8 cellular contexts compared by ENCODE assay signal in the genomic region with DNA sequence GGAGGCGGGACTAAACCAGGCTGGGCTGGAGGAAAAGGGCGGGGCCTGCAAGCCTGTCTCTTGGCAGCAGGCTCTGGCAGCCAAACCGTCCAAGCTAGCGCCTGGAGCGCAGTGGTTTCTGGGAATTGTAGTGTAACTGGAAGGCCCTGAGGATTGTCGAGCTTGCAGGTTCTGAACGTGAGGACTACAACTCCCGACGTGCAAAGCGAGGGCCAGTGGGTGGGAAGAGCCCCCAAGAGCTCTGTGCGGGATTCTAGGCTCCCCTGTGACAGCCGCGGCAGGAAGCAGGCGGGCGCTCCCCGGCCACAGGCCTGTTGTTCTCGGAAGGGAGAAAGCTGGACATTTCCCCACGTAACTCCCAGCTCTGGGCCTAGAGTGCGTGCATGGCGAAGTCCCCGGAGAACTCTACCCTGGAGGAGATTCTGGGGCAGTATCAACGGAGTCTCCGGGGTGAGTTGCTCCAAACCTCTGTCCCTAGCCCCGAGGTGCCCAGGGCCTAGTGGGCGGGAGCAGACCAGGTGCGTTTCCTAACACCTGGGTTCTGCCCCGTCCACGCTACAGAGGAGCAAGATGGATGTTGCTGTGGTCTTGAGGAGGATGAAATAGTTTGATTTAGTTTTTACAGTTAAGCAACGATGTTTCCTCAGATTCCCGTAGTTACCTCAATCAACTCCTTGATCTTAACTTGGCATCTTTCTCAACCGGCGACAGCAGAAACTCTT. TPM values are rescaled to one million over a fixed set of nuclear protein-coding genes. Genes with fewer than 3 reads are reported as not detected.
DNase-seq lines count a peak whose midpoint lies in the region; ATAC-seq and TF ChIP-seq lines count a peak whose summit lies in the region.

A gene (plus strand): TSS at position 251 of the 722 bp plus-strand sequence. CDS start 133 bp downstream, at position 384.

- H4K20me1 ChIP-seq in OCI-LY3 (ENCODE audit: insufficient read depth, low read length) = peaks cover 24% of the 10 kb centered on the region

- H3K4me3 ChIP-seq in OCI-LY3 (ENCODE audit: low read length) = peak within 1 kb of the TSS; percentile 85

- H3K4me1 Mint-ChIP-seq in endothelial cell (ENCODE audit: unreplicated experiment) (peaks cover 25% of the 10 kb centered on the region), mesothelial cell of epicardium (peaks cover 32% of the 10 kb centered on the region)

- peak within 1 kb of the TSS; percentile 89 for H3K4me2 ChIP-seq in OCI-LY3 (ENCODE audit: low read length)

- TF ChIP-seq CTCF in OCI-LY3 (IDR thresholded peaks at IDR 0.05; ENCODE audit: low read depth, low read length) (no peak), endothelial cell (IDR thresholded peaks at IDR 0.05; ENCODE audit: unreplicated experiment) (no peak), mesothelial cell of epicardium (IDR thresholded peaks at IDR 0.05; ENCODE audit: unreplicated experiment) (no peak)

- H3K9me3 Mint-ChIP-seq in endothelial cell (ENCODE audit: unreplicated experiment) (no peaks in the 10 kb centered on the region), mesothelial cell of epicardium (no peaks in the 10 kb centered on the region)

- no peaks in the 10 kb centered on the region for H3K9me3 ChIP-seq in OCI-LY3 (ENCODE audit: insufficient read depth, low read length)

- H3K27ac Mint-ChIP-seq in endothelial cell (ENCODE audit: unreplicated experiment) (peak within 1 kb of the TSS; percentile 98), mesothelial cell of epicardium (peak within 1 kb of the TSS; percentile 96)

- no peaks in the 10 kb centered on the region for H3K27me3 ChIP-seq in OCI-LY3 (ENCODE audit: low read depth, low read length)

- H3K9ac ChIP-seq in OCI-LY3 (ENCODE audit: low read length) = peak within 1 kb of the TSS; percentile 92

- H3K4me3 Mint-ChIP-seq in endothelial cell (ENCODE audit: unreplicated experiment) = peak within 1 kb of the TSS; percentile 97
- peak within 1 kb of the TSS; percentile 83 for H3K4me3 Mint-ChIP-seq in mesothelial cell of epicardium

- H3K27ac ChIP-seq in OCI-LY3 (ENCODE audit: low read length) = peak within 1 kb of the TSS; percentile 90

- DNase-seq in D341Med (ENCODE audit: low spot score) (peak; percentile 95), HuH-7 (ENCODE audit: low spot score) (peak; percentile 85), endothelial cell (ENCODE audit: low spot score) (peak; percentile 93), mesothelial cell of epicardium (ENCODE audit: low spot score in 2 of 2, unreplicated experiment in 2 of 2) (peak; percentile 95 to 96)
- peak; percentile 91 for DNase-seq in activated CD8-positive, alpha-beta memory T cell treated with anti-CD3 and anti-CD28 coated beads, Interleukin-2, amount 50 U/mL, for 48 hours
- DNase-seq in stimulated activated CD8-positive, alpha-beta memory T cell treated with anti-CD3 and anti-CD28 coated beads, Interleukin-15, amount 100 ng/mL, for 48 hours (ENCODE audit: low read depth in 2 of 2) = peak; percentile 91 to 93

- H3K36me3 Mint-ChIP-seq in endothelial cell (ENCODE audit: low read depth, unreplicated experiment) (peaks cover 9% of the 10 kb centered on the region), mesothelial cell of epicardium (no peaks in the 10 kb centered on the region)

- peak; percentile 75 for ATAC-seq in GM21515 (IDR thresholded peaks at IDR 0.05; ENCODE audit: unreplicated experiment)

- peaks cover 53% of the 10 kb centered on the region for H3K79me2 ChIP-seq in OCI-LY3 (ENCODE audit: low read length)

- peak within 1 kb of the TSS; percentile 95 for H2AFZ ChIP-seq in OCI-LY3 (ENCODE audit: low read depth, low read length)

- peaks cover 21% of the 10 kb centered on the region for H3K4me1 ChIP-seq in OCI-LY3 (ENCODE audit: low read length)

- H3K27me3 Mint-ChIP-seq in endothelial cell (ENCODE audit: unreplicated experiment) (peaks cover 8% of the 10 kb centered on the region), mesothelial cell of epicardium (ENCODE audit: low read depth) (no peaks in the 10 kb centered on the region)

- H3K36me3 ChIP-seq in OCI-LY3 (replicated peaks; ENCODE audit: low read depth, low read length) = no peaks in the 10 kb centered on the region

RNA-seq across cellular contexts. Expression of the gene that starts here (rescaled TPM):
- total RNA-seq in endothelial cell (ENCODE audit: unreplicated experiment) = 41.9 TPM
- total RNA-seq in mesothelial cell of epicardium = 37.3 to 47.1 TPM (median 39.9 TPM) in 3 replicates

Comparison
In these comparisons a context has a peak if more than half of its experiments do, and no peak if none do; other contexts are left out.
1. Peak in every context shown above with its lines: DNase-seq, ATAC-seq, H3K4me3 ChIP-seq and H3K27ac ChIP-seq.